ENCODE assay signal across 1 cellular context in genomic region chr6:144152334-144152900, GRCh38.
TF ChIP-seq lines count a peak whose summit lies in the region.

No MANE protein-coding gene starts in this region.

TF ChIP-seq in HepG2, 621 proteins besides CTCF, POLR2A, EP300 and RAD21 (continued from another document):
- no peak for TF ChIP-seq SP4 (CRISPR knock-in tag; IDR thresholded peaks at IDR 0.05)
- TF ChIP-seq TRAFD1 (CRISPR knock-in tag; IDR thresholded peaks at IDR 0.05; ENCODE audit: borderline replicate concordance), result no peak
- no peak for TF ChIP-seq DZIP1 (CRISPR knock-in tag; IDR thresholded peaks at IDR 0.05)
- no peak for TF ChIP-seq ZEB1 (IDR thresholded peaks at IDR 0.05; ENCODE audit: insufficient replicate concordance, low read depth)
- TF ChIP-seq CBX2 (IDR thresholded peaks at IDR 0.05; ENCODE audit: low read depth, low read length), result peak; percentile 89
- TF ChIP-seq CBX2 (CRISPR knock-in tag; IDR thresholded peaks at IDR 0.05; ENCODE audit: low read depth), result no peak
- TF ChIP-seq ZBTB25 (CRISPR knock-in tag; IDR thresholded peaks at IDR 0.05), result no peak
- no peak for TF ChIP-seq NCOR1 (IDR thresholded peaks at IDR 0.05; ENCODE audit: borderline replicate concordance, low read length)
